In the genomic region with DNA sequence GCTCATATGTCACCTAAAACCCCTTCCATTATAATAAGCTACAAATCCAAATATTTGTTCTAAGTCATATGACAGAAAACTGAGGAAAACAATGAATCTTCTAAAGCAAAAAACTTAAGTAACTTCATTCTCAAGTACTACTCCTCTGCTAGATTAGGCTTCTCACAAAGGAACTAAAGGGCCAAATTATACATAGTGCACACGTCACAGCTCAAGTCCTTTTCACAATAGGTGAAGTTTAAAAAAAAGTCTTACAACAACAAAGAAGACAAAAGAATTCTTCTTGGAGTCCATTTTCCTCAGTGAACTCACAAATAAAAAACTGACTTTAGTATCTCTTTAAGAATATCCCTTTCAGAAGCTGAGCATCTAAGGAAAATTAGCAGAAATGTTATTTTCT, we compare ENCODE assay signal across 27 cellular contexts.
"Had no signal": no experiment of that assay in that cellular context is flagged by ENCODE, and none has a peak within 500 bp of the region (broad histone marks: within the 10 kb centered on the region; RNA-seq: fewer than 3 reads in every experiment).

No MANE protein-coding gene starts in this region.

- H3K36me3 ChIP-seq: brain microvascular endothelial cell, esophagus muscularis mucosa, gastrocnemius medialis, heart left ventricle had no signal

- H3K4me1 ChIP-seq: foreskin keratinocyte had no signal

- H3K27me3 ChIP-seq: brain microvascular endothelial cell, dorsolateral prefrontal cortex, esophagus muscularis mucosa, foreskin keratinocyte, gastrocnemius medialis, heart left ventricle had no signal

- FAIRE-seq: astrocyte, bronchial epithelial cell had no signal

- H3K9me3 ChIP-seq: esophagus muscularis mucosa, gastrocnemius medialis, heart left ventricle had no signal

- H3K4me3 ChIP-seq: coronary artery, dorsolateral prefrontal cortex, esophagus muscularis mucosa, gastrocnemius medialis, heart left ventricle had no signal

- DNase-seq: activated CD4-positive, alpha-beta T cell treated with anti-CD3 and anti-CD28 coated beads for 1 hour; activated CD4-positive, alpha-beta T cell treated with anti-CD3 and anti-CD28 coated beads for 4 hours; activated CD4-positive, alpha-beta T cell treated with anti-CD3 and anti-CD28 coated beads, Interleukin-2, amount 10 ng/mL, durations not matched to agents 7 days and 5 days; activated CD4-positive, alpha-beta T cell treated with anti-CD3 and anti-CD28 coated beads, Interleukin-2, amount 50 U/mL, for 4 hours; activated CD8-positive, alpha-beta memory T cell treated with anti-CD3 and anti-CD28 coated beads for 24 hours; activated CD8-positive, alpha-beta T cell treated with anti-CD3 and anti-CD28 coated beads for 36 hours; activated effector memory CD4-positive, alpha-beta T cell treated with Interleukin-2 at 50 U/mL for 16 hours; activated gamma-delta T cell treated with Interleukin-2 at 50 U/mL for 16 hours; activated naive CD4-positive, alpha-beta T cell treated with anti-CD3 and anti-CD28 coated beads, Interleukin-2, amount 50 U/mL, for 16 hours; activated naive CD4-positive, alpha-beta T cell treated with Interleukin-2 at 50 U/mL for 16 hours; activated T-cell treated with anti-CD3 and anti-CD28 coated beads, Interleukin-2, amount 50 U/mL, for 4 hours; amniotic stem cell; anterior cingulate cortex; brain microvascular endothelial cell; dorsolateral prefrontal cortex; effector memory CD4-positive, alpha-beta T cell; endodermal cell; foreskin keratinocyte; gastrocnemius medialis; glutamatergic neuron; heart left ventricle; T-helper 17 cell had no signal

- H3K27ac ChIP-seq: brain microvascular endothelial cell, coronary artery, dorsolateral prefrontal cortex, esophagus muscularis mucosa, foreskin keratinocyte, gastrocnemius medialis, VCaP had no signal
